1 cellular context compared by ENCODE assay signal in genomic region chr11:62881579-62882427, GRCh38.
TF ChIP-seq lines count a peak whose summit lies in the region.

No MANE protein-coding gene starts in this region.

TF ChIP-seq in endothelial cell of umbilical vein, 7 proteins besides CTCF, POLR2A, EP300 and RAD21 (continued from another document):
- TF ChIP-seq POLR2AphosphoS5 (IDR thresholded peaks at IDR 0.05; ENCODE audit: insufficient read depth, low read depth, low read length) (peak; percentile 48), MAX (IDR thresholded peaks at IDR 0.05; ENCODE audit: insufficient read depth, insufficient read length) (peak; percentile 45), MYC (IDR thresholded peaks at IDR 0.05; ENCODE audit: low read depth, low read length) (peak; percentile 1), GATA2 (IDR thresholded peaks at IDR 0.05; ENCODE audit: insufficient read depth, insufficient read length, low read depth, low read length) (no peak), JUN (IDR thresholded peaks at IDR 0.05; ENCODE audit: borderline replicate concordance, insufficient read depth, insufficient read length, low read depth) (peak; percentile 65)
